1 cellular context compared by ENCODE assay signal in genomic region chr1:183915634-183916510, GRCh38.
TF ChIP-seq lines count a peak whose summit lies in the region.

No MANE protein-coding gene starts in this region.

TF ChIP-seq in GM12878, 131 proteins besides CTCF, POLR2A, EP300 and RAD21 (continued from another document and continues in another):
- TF ChIP-seq IRF5 (IDR thresholded peaks at IDR 0.05; ENCODE audit: borderline replicate concordance) (no peak), NR2C1 (IDR thresholded peaks at IDR 0.05) (no peak), ATF2 (IDR thresholded peaks at IDR 0.05; ENCODE audit: low read length) (no peak), NR2F1 (conservative IDR thresholded peaks at IDR 0.05) (no peak), BRCA1 (IDR thresholded peaks at IDR 0.05; ENCODE audit: low read depth, low read length) (no peak), MEF2B (IDR thresholded peaks at IDR 0.05; ENCODE audit: partially characterized antibody, poor library complexity, severe bottlenecking) (no peak), TCF12 (IDR thresholded peaks at IDR 0.05; ENCODE audit: low read depth, low read length) (no peak), CBFB (IDR thresholded peaks at IDR 0.05; ENCODE audit: low read depth) (no peak), HDAC2 (IDR thresholded peaks at IDR 0.05) (no peak), JUND (IDR thresholded peaks at IDR 0.05; ENCODE audit: low read depth, low read length) (no peak), ZBTB4 (CRISPR knock-in tag; IDR thresholded peaks at IDR 0.05) (no peak), BCL11A (IDR thresholded peaks at IDR 0.05; ENCODE audit: low read depth, low read length) (no peak), FOXM1 (IDR thresholded peaks at IDR 0.05; ENCODE audit: low read depth, low read length) (peak; percentile 71; the same call in 1 of the 2 replicates), HDAC6 (IDR thresholded peaks at IDR 0.05; ENCODE audit: unreplicated experiment) (no peak), PAX5 (IDR thresholded peaks at IDR 0.05; ENCODE audit: borderline replicate concordance, low read depth, low read length) (no peak), SMC3 (IDR thresholded peaks at IDR 0.05; ENCODE audit: borderline replicate concordance, low read length) (peak; percentile 98), STAT3 (IDR thresholded peaks at IDR 0.05; ENCODE audit: low read depth, low read length) (0 out of 2 replicates have a peak, but pooled peaks have one; percentile 30), ZNF207 (IDR thresholded peaks at IDR 0.05; ENCODE audit: borderline replicate concordance) (0 out of 2 replicates have a peak, but pooled peaks have one; percentile 69), KLF5 (IDR thresholded peaks at IDR 0.05; ENCODE audit: partially characterized antibody) (no peak), TARDBP (IDR thresholded peaks at IDR 0.05; ENCODE audit: borderline replicate concordance) (no peak), CBX5 (IDR thresholded peaks at IDR 0.05; ENCODE audit: low read depth) (0 out of 2 replicates have a peak, but pooled peaks have one; percentile 40), ZBTB33 (IDR thresholded peaks at IDR 0.05) (peak; percentile 46; the same call in 1 of the 2 replicates), ZNF274 (IDR thresholded peaks at IDR 0.05; ENCODE audit: insufficient read depth, insufficient read length) (no peak), NBN (IDR thresholded peaks at IDR 0.05) (peak; percentile 74; the same call in 1 of the 2 replicates), WRNIP1 (IDR thresholded peaks at IDR 0.05; ENCODE audit: borderline replicate concordance, low read depth, low read length) (0 out of 2 replicates have a peak, but pooled peaks have one; percentile 81), HDGF (IDR thresholded peaks at IDR 0.05) (no peak; the same call in 1 of the 2 replicates), FOS (IDR thresholded peaks at IDR 0.05; ENCODE audit: borderline replicate concordance, extremely low read depth, insufficient read length) (no peak), TCF3 (IDR thresholded peaks at IDR 0.05; ENCODE audit: borderline replicate concordance, insufficient read depth, low read depth, low read length) (no peak), NKRF (conservative IDR thresholded peaks at IDR 0.05) (no peak), MEF2A (IDR thresholded peaks at IDR 0.05; ENCODE audit: insufficient read depth, low read depth, low read length) (no peak), JUNB (IDR thresholded peaks at IDR 0.05) (0 out of 2 replicates have a peak, but pooled peaks have one; percentile 16), GABPA (IDR thresholded peaks at IDR 0.05; ENCODE audit: low read depth) (no peak), MXI1 (IDR thresholded peaks at IDR 0.05; ENCODE audit: low read depth, low read length) (0 out of 2 replicates have a peak, but pooled peaks have one; percentile 20), LARP7 (IDR thresholded peaks at IDR 0.05) (no peak), BHLHE40 (IDR thresholded peaks at IDR 0.05; ENCODE audit: borderline replicate concordance in 1 of 2, low read depth in 2 of 2, low read length in 1 of 2) (peak; percentile 95), MAX (IDR thresholded peaks at IDR 0.05; ENCODE audit: low read depth, low read length) (no peak), STAT1 (conservative IDR thresholded peaks at IDR 0.05) (no peak), ZBTB40 (IDR thresholded peaks at IDR 0.05; ENCODE audit: borderline replicate concordance) (no peak), IKZF2 (IDR thresholded peaks at IDR 0.05) (no peak), EED (IDR thresholded peaks at IDR 0.05; ENCODE audit: low read depth) (no peak), SMAD1 (IDR thresholded peaks at IDR 0.05; ENCODE audit: low read depth, partially characterized antibody) (no peak), SIN3A (IDR thresholded peaks at IDR 0.05; ENCODE audit: low read depth, low read length) (no peak), BACH1 (IDR thresholded peaks at IDR 0.05; ENCODE audit: borderline replicate concordance) (no peak), KAT2A (conservative IDR thresholded peaks at IDR 0.05; ENCODE audit: control insufficient read depth, low read depth, low read length) (no peak), TBL1XR1 (IDR thresholded peaks at IDR 0.05; ENCODE audit: low read depth, low read length) (0 out of 2 replicates have a peak, but pooled peaks have one; percentile 23)
- TF ChIP-seq, protein P1, sequence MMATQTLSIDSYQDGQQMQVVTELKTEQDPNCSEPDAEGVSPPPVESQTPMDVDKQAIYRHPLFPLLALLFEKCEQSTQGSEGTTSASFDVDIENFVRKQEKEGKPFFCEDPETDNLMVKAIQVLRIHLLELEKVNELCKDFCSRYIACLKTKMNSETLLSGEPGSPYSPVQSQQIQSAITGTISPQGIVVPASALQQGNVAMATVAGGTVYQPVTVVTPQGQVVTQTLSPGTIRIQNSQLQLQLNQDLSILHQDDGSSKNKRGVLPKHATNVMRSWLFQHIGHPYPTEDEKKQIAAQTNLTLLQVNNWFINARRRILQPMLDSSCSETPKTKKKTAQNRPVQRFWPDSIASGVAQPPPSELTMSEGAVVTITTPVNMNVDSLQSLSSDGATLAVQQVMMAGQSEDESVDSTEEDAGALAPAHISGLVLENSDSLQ (IDR thresholded peaks at IDR 0.05) = no peak
- TF ChIP-seq, protein P2, sequence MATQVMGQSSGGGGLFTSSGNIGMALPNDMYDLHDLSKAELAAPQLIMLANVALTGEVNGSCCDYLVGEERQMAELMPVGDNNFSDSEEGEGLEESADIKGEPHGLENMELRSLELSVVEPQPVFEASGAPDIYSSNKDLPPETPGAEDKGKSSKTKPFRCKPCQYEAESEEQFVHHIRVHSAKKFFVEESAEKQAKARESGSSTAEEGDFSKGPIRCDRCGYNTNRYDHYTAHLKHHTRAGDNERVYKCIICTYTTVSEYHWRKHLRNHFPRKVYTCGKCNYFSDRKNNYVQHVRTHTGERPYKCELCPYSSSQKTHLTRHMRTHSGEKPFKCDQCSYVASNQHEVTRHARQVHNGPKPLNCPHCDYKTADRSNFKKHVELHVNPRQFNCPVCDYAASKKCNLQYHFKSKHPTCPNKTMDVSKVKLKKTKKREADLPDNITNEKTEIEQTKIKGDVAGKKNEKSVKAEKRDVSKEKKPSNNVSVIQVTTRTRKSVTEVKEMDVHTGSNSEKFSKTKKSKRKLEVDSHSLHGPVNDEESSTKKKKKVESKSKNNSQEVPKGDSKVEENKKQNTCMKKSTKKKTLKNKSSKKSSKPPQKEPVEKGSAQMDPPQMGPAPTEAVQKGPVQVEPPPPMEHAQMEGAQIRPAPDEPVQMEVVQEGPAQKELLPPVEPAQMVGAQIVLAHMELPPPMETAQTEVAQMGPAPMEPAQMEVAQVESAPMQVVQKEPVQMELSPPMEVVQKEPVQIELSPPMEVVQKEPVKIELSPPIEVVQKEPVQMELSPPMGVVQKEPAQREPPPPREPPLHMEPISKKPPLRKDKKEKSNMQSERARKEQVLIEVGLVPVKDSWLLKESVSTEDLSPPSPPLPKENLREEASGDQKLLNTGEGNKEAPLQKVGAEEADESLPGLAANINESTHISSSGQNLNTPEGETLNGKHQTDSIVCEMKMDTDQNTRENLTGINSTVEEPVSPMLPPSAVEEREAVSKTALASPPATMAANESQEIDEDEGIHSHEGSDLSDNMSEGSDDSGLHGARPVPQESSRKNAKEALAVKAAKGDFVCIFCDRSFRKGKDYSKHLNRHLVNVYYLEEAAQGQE (IDR thresholded peaks at IDR 0.05; ENCODE audit: low read depth, low read length) = no peak
